ENCODE assay signal across 15 cellular contexts in genomic region chr21:37145635-37146111, GRCh38.
DNase-seq lines count a peak whose midpoint lies in the region; ATAC-seq, FAIRE-seq and TF ChIP-seq lines count a peak whose summit lies in the region.
"Had no signal": no experiment of that assay in that cellular context is flagged by ENCODE, and none has a peak within 500 bp of the region (broad histone marks: within the 10 kb centered on the region; RNA-seq: fewer than 3 reads in every experiment).

No MANE protein-coding gene starts in this region.

- H3K4me2 ChIP-seq in GM23338, result no peak overlapping the region
- no peak overlapping the region for H3K4me2 ChIP-seq in K562 (ENCODE audit: insufficient read depth, low read length)

- no peaks in the 10 kb centered on the region for H3K9me2 ChIP-seq in GM23338 (ENCODE audit: insufficient read depth)

- H3K27me3 Mint-ChIP-seq in GM23338 (ENCODE audit: insufficient read depth, low read depth, poor library complexity) (no peaks in the 10 kb centered on the region), nephron (ENCODE audit: low read depth) (no peaks in the 10 kb centered on the region)
- H3K27me3 Mint-ChIP-seq: activated CD4-positive, alpha-beta memory T cell treated with anti-CD3 and anti-CD28 coated beads, Interleukin-2, amount 10 ng/mL, durations not matched to agents 7 days and 5 days had no signal

- no peak for TF ChIP-seq EP300 in K562 (IDR thresholded peaks at IDR 0.05; ENCODE audit: low read length)

- H3K4me1 Mint-ChIP-seq in GM23338 (peaks cover 10% of the 10 kb centered on the region), nephron (peaks cover 6% of the 10 kb centered on the region)

- ATAC-seq in GM23338 (peak; percentile 48), K562 (peak; percentile 85), GM18858 (IDR thresholded peaks at IDR 0.05; ENCODE audit: unreplicated experiment) (no peak), left lung (no peak)

- H3K9ac ChIP-seq in K562 (ENCODE audit: insufficient read depth in 1 of 2, low read depth in 2 of 2, low read length in 2 of 2), result no peak overlapping the region

- TF ChIP-seq CTCF in GM23338 (conservative IDR thresholded peaks at IDR 0.05; ENCODE audit: low read depth in 2 of 2), result no peak
- TF ChIP-seq CTCF in K562 (IDR thresholded peaks at IDR 0.05 in 2 of 3, conservative IDR thresholded peaks at IDR 0.05 in 1 of 3; ENCODE audit: insufficient read depth in 2 of 3, low read depth in 1 of 3, low read length in 3 of 3), result peak in 2 of 3 experiments; percentile 6 to 14; a peak in 2 of 6 replicates
- no peak for TF ChIP-seq CTCF in nephron (IDR thresholded peaks at IDR 0.05; ENCODE audit: unreplicated experiment in 3 of 3)
- no peak for TF ChIP-seq CTCF in left lung (IDR thresholded peaks at IDR 0.05)

- H3K79me2 ChIP-seq in GM23338 (replicated peaks; ENCODE audit: insufficient read depth) (no peaks in the 10 kb centered on the region), K562 (ENCODE audit: control insufficient read depth, insufficient read depth, low read length) (no peaks in the 10 kb centered on the region)

- POLR2A ChIA-PET in K562 (lab: Yijun Ruan, JAX), result interaction anchor here (1.4 to 2.0 kb wide), 2 partner anchors 9 to 12 kb away, joined by 5 to 7 read pairs; no protein-coding TSS in a partner anchor

- H3K4me1 ChIP-seq in GM23338 (ENCODE audit: insufficient read depth) (no peaks in the 10 kb centered on the region), K562 (replicated peaks in 1 of 2; ENCODE audit: control insufficient read depth in 2 of 2, insufficient read depth in 2 of 2, low read length in 2 of 2) (no peaks in the 10 kb centered on the region), left lung (no peaks in the 10 kb centered on the region)

- peak; percentile 48 for FAIRE-seq in K562 (lab: Jason Lieb, UNC)
- FAIRE-seq: D721Med had no signal

- no peaks in the 10 kb centered on the region for H3F3A ChIP-seq in GM23338 (replicated peaks; ENCODE audit: low read depth)

- H3K9me1 ChIP-seq in K562 (ENCODE audit: control insufficient read depth, insufficient read depth, low read length), result no peaks in the 10 kb centered on the region

- BruUV-seq in K562 (replicated peaks; lab: Mats Ljungman, UMichigan), result no TSS peak

- no peak overlapping the region for H3K4me3 ChIP-seq in GM23338
- no peak overlapping the region for H3K4me3 ChIP-seq in K562
- H3K4me3 ChIP-seq in left lung, result no peak overlapping the region
- H3K4me3 ChIP-seq: heart right ventricle had no signal

- peak in 1 of 2 experiments; percentile 32; a peak in 1 of 4 replicates for TF ChIP-seq RAD21 in K562 (CRISPR knock-in tag; conservative IDR thresholded peaks at IDR 0.05 in 1 of 2, IDR thresholded peaks at IDR 0.05 in 1 of 2)

- H3K27ac ChIP-seq in GM23338 (ENCODE audit: low read depth) (no peak overlapping the region), K562 (ENCODE audit: extremely low read depth, low read depth, low read length) (0 out of 3 replicates have a peak overlapping the region, but pooled peaks have one; percentile 11), left lung (no peak overlapping the region)

- H3K36me3 ChIP-seq in GM23338 (ENCODE audit: insufficient read depth), result no peaks in the 10 kb centered on the region
- H3K36me3 ChIP-seq in K562 (ENCODE audit: control insufficient read depth, insufficient read depth, low read length), result peaks cover 51% of the 10 kb centered on the region
- peaks cover 0 to 67% of the 10 kb centered on the region in 2 donors for H3K36me3 ChIP-seq in left lung

- no peak overlapping the region for H3K4me3 Mint-ChIP-seq in GM23338
- H3K4me3 Mint-ChIP-seq in nephron, result no peak overlapping the region
- H3K4me3 Mint-ChIP-seq: activated CD4-positive, alpha-beta memory T cell treated with anti-CD3 and anti-CD28 coated beads, Interleukin-2, amount 10 ng/mL, durations not matched to agents 7 days and 5 days; activated naive CD4-positive, alpha-beta T cell treated with anti-CD3 and anti-CD28 coated beads for 36 hours had no signal

- CTCF ChIA-PET in K562 (lab: Yijun Ruan, JAX; ENCODE audit: low intra/inter-chr PET ratio), result no interaction called here

- H2AFZ ChIP-seq in GM23338 (no peak overlapping the region), K562 (ENCODE audit: low read depth, low read length) (no peak overlapping the region)

- H3K36me3 Mint-ChIP-seq in GM23338 (ENCODE audit: low read depth), result peaks cover 6% of the 10 kb centered on the region; the same call in 2 of the 3 replicates
- peaks cover 92% of the 10 kb centered on the region for H3K36me3 Mint-ChIP-seq in nephron (ENCODE audit: low read depth)

- no peak for DNase-seq in GM23338 (ENCODE audit: low spot score)
- DNase-seq in NCI-H2107 (lab: John Stamatoyannopoulos, UW), result peak; percentile 75
- DNase-seq in K562 (ENCODE audit: extremely low read depth in 1 of 4, low spot score in 3 of 4), result peak in 1 of 4 experiments; percentile 37
- no peak for DNase-seq in left lung
- no peak for DNase-seq in NK-92 (lab: John Stamatoyannopoulos, UW; ENCODE audit: unreplicated experiment)
- DNase-seq: activated CD4-positive, alpha-beta memory T cell treated with anti-CD3 and anti-CD28 coated beads, Interleukin-2, amount 10 ng/mL, durations not matched to agents 7 days and 5 days; activated naive CD4-positive, alpha-beta T cell treated with anti-CD3 and anti-CD28 coated beads for 36 hours; effector CD4-positive, alpha-beta T cell; heart right ventricle; mesenchymal stem cell; NCI-H1048; T-helper 2 cell had no signal

- no peaks in the 10 kb centered on the region for H3K27me3 ChIP-seq in GM23338 (ENCODE audit: insufficient read depth)
- H3K27me3 ChIP-seq in K562 (ENCODE audit: control insufficient read depth in 2 of 2, insufficient read depth in 2 of 2, low read length in 2 of 2), result no peaks in the 10 kb centered on the region
- no peaks in the 10 kb centered on the region for H3K27me3 ChIP-seq in left lung
- H3K27me3 ChIP-seq: heart right ventricle had no signal

- H4K20me1 ChIP-seq in GM23338 (replicated peaks; ENCODE audit: insufficient read depth) (no peaks in the 10 kb centered on the region), K562 (replicated peaks; ENCODE audit: control insufficient read depth, insufficient read depth, low read length) (no peaks in the 10 kb centered on the region)

- H3K27ac Mint-ChIP-seq in GM23338, result no peak overlapping the region
- H3K27ac Mint-ChIP-seq in nephron, result peak overlapping the region in 2 of 3 experiments; percentile 25 to 26
- H3K27ac Mint-ChIP-seq: activated CD4-positive, alpha-beta memory T cell treated with anti-CD3 and anti-CD28 coated beads, Interleukin-2, amount 10 ng/mL, durations not matched to agents 7 days and 5 days had no signal

- in situ Hi-C loops in K562 (cut with MboI), result no loop called here

- no peaks in the 10 kb centered on the region; the same call in 2 of the 3 replicates for H3K9me3 Mint-ChIP-seq in GM23338
- H3K9me3 Mint-ChIP-seq in nephron, result peaks cover 4% of the 10 kb centered on the region
- H3K9me3 Mint-ChIP-seq: activated CD4-positive, alpha-beta memory T cell treated with anti-CD3 and anti-CD28 coated beads, Interleukin-2, amount 10 ng/mL, durations not matched to agents 7 days and 5 days; activated naive CD4-positive, alpha-beta T cell treated with anti-CD3 and anti-CD28 coated beads for 36 hours had no signal

- no peak for TF ChIP-seq POLR2A in K562 (conservative IDR thresholded peaks at IDR 0.05)

- WGBS in K562 (ENCODE audit: insufficient coverage, low coverage, missing lambda C conversion rate), result 27% methylated on average over 4 of the region's 4 CpGs

- H3K9me3 ChIP-seq in K562 (replicated peaks; ENCODE audit: control insufficient read depth, insufficient read depth, low read depth, low read length) (no peaks in the 10 kb centered on the region), left lung (no peaks in the 10 kb centered on the region)
- H3K9me3 ChIP-seq: heart right ventricle had no signal

- intact Hi-C loops in K562 (cut with micrococcal nuclease), result no loop called here
- intact Hi-C loops in left lung (cut with DNase I), result no loop called here

TF ChIP-seq in K562, 482 proteins besides CTCF, POLR2A, EP300 and RAD21:
- TF ChIP-seq THAP7 (CRISPR knock-in tag; IDR thresholded peaks at IDR 0.05) (no peak), GATAD2B (IDR thresholded peaks at IDR 0.05; ENCODE audit: borderline replicate concordance) (no peak), NBN (IDR thresholded peaks at IDR 0.05; ENCODE audit: low read depth) (no peak), MEIS2 (IDR thresholded peaks at IDR 0.05; ENCODE audit: partially characterized antibody) (peak; percentile 26), SMAD4 (CRISPR knock-in tag; conservative IDR thresholded peaks at IDR 0.05) (no peak), MAX (CRISPR knock-in tag; IDR thresholded peaks at IDR 0.05) (no peak), FIP1L1 (IDR thresholded peaks at IDR 0.05; ENCODE audit: low read depth, low read length, poor library complexity, severe bottlenecking) (no peak), JUNB (CRISPR knock-in tag; conservative IDR thresholded peaks at IDR 0.05) (no peak), KDM1A (IDR thresholded peaks at IDR 0.05) (0 out of 4 replicates have a peak, but pooled peaks of 1 of the 2 experiments have one; percentile 37)

Comparison
In these comparisons a context has a peak if more than half of its experiments do, and no peak if none do; other contexts are left out.
1. ATAC-seq: peak in GM23338 (single experiment) and K562 (single experiment); none in GM18858 (single experiment) and left lung (single experiment).
2. CTCF ChIP-seq: peak in K562 (2 of 3); none in GM23338 (0 of 2), nephron (0 of 3) and left lung (0 of 2).